Comparison of ENCODE assay signal across 8 cellular contexts in genomic region chr17:80101160-80101945, GRCh38. TPM values are rescaled to one million over a fixed set of nuclear protein-coding genes. Genes with fewer than 3 reads are reported as not detected.
DNase-seq lines count a peak whose midpoint lies in the region; ATAC-seq, FAIRE-seq and TF ChIP-seq lines count a peak whose summit lies in the region.

Gene GAA (plus strand): TSS chr17:80101581. CDS start chr17:80104587, 3,006 bp downstream.

- ATAC-seq in T-helper 17 cell, result peak; percentile 91
- ATAC-seq in left ventricle myocardium superior, result peak; percentile 93

- no peaks in the 10 kb centered on the region for H3K27me3 Mint-ChIP-seq in T-helper 17 cell

- DNase-seq in GM10248 (ENCODE audit: extremely low spot score), result peak; percentile 99
- DNase-seq in HFF-Myc (ENCODE audit: extremely low read depth, low read depth), result peak; percentile 43
- peak; percentile 70 for DNase-seq in NCI-H1105 treated with DMSO at 0.1 percent for 48 hours (lab: John Stamatoyannopoulos, UW)
- peak; percentile 88 to 95 (median 93) for DNase-seq in T-helper 17 cell
- peak; percentile 61 for DNase-seq in amniotic stem cell (lab: John Stamatoyannopoulos, UW)
- peak; percentile 95 for DNase-seq in left ventricle myocardium superior
- peak; percentile 30 for DNase-seq in pulmonary artery endothelial cell (ENCODE audit: low read depth, low spot score)
- DNase-seq in urothelium cell line (ENCODE audit: low spot score), result peak; percentile 99

- peak; percentile 99 for FAIRE-seq in urothelium cell line (lab: Jason Lieb, UNC)

- TF ChIP-seq CTCF in GM10248 (IDR thresholded peaks at IDR 0.05; ENCODE audit: control extremely low read depth, extremely low read depth, low read depth, missing control alignments), result peak; percentile 93
- TF ChIP-seq CTCF in HFF-Myc (IDR thresholded peaks at IDR 0.05; ENCODE audit: low read depth, low read length, missing control alignments), result peak; percentile 48

- H3K4me3 Mint-ChIP-seq in T-helper 17 cell, result peak within 1 kb of the TSS; percentile 88

- H3K27ac Mint-ChIP-seq in T-helper 17 cell, result peak within 1 kb of the TSS; percentile 83

- intact Hi-C loops in left ventricle myocardium superior (cut with micrococcal nuclease), result no loop called here

- H3K36me3 Mint-ChIP-seq in T-helper 17 cell (ENCODE audit: low read depth), result no peaks in the 10 kb centered on the region

- POLR2A ChIA-PET in GM10248 (lab: Yijun Ruan, JAX), result interaction anchor here (0.6 to 2.0 kb wide), 6 partner anchors 30 to 176 kb away, joined by 3 to 16 read pairs (median 4); no protein-coding TSS in a partner anchor

- peak within 1 kb of the TSS; percentile 87 for H3K4me3 ChIP-seq in HFF-Myc (replicated peaks; ENCODE audit: low read depth, low read length)

- H3K4me1 Mint-ChIP-seq in T-helper 17 cell, result peaks cover 17% of the 10 kb centered on the region

- H3K9me3 ChIP-seq in T-helper 17 cell (ENCODE audit: control insufficient read depth, low read length, poor library complexity, severe bottlenecking), result no peaks in the 10 kb centered on the region

- CTCF ChIA-PET in GM10248 (lab: Yijun Ruan, JAX), result interaction anchor here (0.6 to 2.9 kb wide), 51 partner anchors 9 to 904 kb away, joined by 3 to 25 read pairs (median 4); partner anchors contain the start of gene CBX2

RNA-seq across cellular contexts. Expression of gene GAA, which starts in this region (rescaled TPM):
- total RNA-seq in T-helper 17 cell, result 10 to 100 TPM; 16.7 to 23.8 TPM
- 45.8 TPM for total RNA-seq in left ventricle myocardium superior
- total RNA-seq in pulmonary artery endothelial cell, result 16.9 and 17.6 TPM in 2 replicates

Comparison
In these comparisons a context has a peak if more than half of its experiments do, and no peak if none do; other contexts are left out.
1. Peak in every context shown above with its lines: DNase-seq, ATAC-seq and H3K4me3 ChIP-seq.
2. DNase-seq: peak in every context shown above with its lines; median percentile 99 in GM10248; 99 in urothelium cell line; 95 in left ventricle myocardium superior; 93 in T-helper 17 cell; 70 in NCI-H1105 treated with DMSO at 0.1 percent for 48 hours; 61 in amniotic stem cell; 43 in HFF-Myc; 30 in pulmonary artery endothelial cell.